Comparison of ENCODE assay signal across 1 cellular context in the genomic region with DNA sequence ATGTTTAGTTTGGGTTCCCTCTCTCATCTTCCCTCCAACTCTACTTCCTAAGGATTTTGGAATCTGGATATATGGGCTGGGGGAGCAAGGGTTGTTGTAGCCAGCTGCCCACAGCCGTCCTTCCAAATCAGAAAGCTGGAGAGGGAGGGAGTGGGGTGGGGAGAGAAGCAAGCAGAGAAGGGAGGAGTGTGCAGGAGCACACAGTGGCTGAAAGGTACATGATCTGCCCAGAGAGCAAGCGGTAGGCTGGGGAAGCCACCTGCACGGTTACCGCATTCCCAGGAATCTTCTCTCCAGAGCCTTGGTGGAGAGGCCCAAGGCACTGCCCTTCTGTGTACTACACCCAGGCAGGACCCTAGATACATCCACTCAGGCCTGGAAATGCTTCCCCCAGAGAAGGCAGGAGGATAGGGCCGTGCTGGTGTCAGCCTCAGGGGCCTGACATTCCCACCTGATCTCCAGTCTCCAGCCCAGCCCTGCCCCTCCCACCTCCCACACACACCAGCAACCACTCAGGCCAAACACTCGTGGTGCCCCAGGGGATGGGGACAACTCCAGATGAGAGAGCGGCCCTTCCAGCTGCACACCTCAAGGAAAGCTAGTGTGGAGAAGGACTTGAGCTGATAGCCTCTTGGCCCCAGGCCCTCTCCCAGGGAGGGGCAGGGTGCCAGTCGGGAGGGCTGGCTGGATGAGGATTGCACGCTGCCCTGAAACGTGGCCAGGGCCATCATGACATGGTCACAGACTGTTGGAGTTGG.
TF ChIP-seq lines count a peak whose summit lies in the region.

No MANE protein-coding gene starts in this region.

TF ChIP-seq in IMR-90, 13 proteins besides CTCF, POLR2A, EP300 and RAD21 (continued from another document):
- TF ChIP-seq BHLHE40 (IDR thresholded peaks at IDR 0.05; ENCODE audit: low read depth, low read length) = no peak
- TF ChIP-seq CHD1 (IDR thresholded peaks at IDR 0.05; ENCODE audit: low read depth, low read length) = no peak
- no peak for TF ChIP-seq RCOR1 (IDR thresholded peaks at IDR 0.05; ENCODE audit: insufficient replicate concordance, low read length)
- TF ChIP-seq MAZ (IDR thresholded peaks at IDR 0.05; ENCODE audit: borderline replicate concordance, low read depth, low read length) = no peak
- TF ChIP-seq, protein P1, sequence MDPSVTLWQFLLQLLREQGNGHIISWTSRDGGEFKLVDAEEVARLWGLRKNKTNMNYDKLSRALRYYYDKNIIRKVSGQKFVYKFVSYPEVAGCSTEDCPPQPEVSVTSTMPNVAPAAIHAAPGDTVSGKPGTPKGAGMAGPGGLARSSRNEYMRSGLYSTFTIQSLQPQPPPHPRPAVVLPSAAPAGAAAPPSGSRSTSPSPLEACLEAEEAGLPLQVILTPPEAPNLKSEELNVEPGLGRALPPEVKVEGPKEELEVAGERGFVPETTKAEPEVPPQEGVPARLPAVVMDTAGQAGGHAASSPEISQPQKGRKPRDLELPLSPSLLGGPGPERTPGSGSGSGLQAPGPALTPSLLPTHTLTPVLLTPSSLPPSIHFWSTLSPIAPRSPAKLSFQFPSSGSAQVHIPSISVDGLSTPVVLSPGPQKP (IDR thresholded peaks at IDR 0.05; ENCODE audit: borderline replicate concordance, low read depth, low read length) = no peak
